8 cellular contexts compared by ENCODE assay signal in the genomic region with DNA sequence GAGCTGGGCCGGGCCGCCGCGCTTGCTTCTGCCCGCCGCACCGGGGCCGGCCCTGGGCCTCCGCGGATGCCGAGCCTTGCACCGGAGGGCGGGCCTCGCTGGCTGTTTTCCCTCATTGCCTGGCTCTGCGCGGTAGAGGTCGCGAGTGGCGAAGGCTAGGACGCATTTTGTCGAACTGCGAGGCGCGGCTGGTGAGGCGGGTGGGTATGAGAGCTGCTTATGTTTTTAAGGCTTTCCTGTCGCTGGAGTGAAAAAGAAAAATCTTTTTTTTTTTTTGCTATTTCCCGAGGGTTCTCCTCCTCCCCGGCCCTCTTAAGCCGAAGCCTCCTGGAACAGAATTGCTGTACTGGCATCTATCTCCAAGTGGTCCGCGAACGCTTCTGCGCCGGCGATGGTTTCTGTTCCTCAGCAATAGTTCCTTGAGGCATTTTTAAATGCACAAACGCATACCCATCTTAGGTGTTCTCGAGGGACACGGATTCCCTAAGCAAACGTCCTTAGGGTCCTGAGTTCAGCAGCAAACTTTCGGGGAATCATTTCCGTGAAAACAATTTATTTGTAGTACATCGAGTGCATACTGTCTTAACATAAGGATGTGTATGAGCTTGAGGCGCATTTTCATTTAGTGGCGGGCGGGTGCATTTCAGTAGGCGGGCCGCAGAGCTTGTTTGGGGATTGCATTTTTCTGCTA. TPM values are rescaled to one million over a fixed set of nuclear protein-coding genes. Genes with fewer than 3 reads are reported as not detected.
A peak's percentile ranks its signal among the peaks of the same experiment; 100 is the strongest.
DNase-seq lines count a peak whose midpoint lies in the region; ATAC-seq and TF ChIP-seq lines count a peak whose summit lies in the region.

No MANE protein-coding gene starts in this region.

- H3K27me3 ChIP-seq in HUES6 (ENCODE audit: control insufficient read depth, insufficient read depth, low read length) (no peaks in the 10 kb centered on the region), testis (no peaks in the 10 kb centered on the region)

- H3K27ac Mint-ChIP-seq in activated naive CD4-positive, alpha-beta T cell treated with anti-CD3 and anti-CD28 coated beads, Interleukin-2, amount 10 ng/mL, durations not matched to agents 7 days and 5 days: peak overlapping the region; percentile 99

- peak; percentile 33 for ATAC-seq in GM21526 (IDR thresholded peaks at IDR 0.05; ENCODE audit: low FRiP score, unreplicated experiment)

- H3K9ac ChIP-seq in HUES6 (ENCODE audit: low read length): peak overlapping the region; percentile 99

- no peak for TF ChIP-seq POLR2A in testis (IDR thresholded peaks at IDR 0.05)

- H3K4me3 Mint-ChIP-seq in activated naive CD4-positive, alpha-beta T cell treated with anti-CD3 and anti-CD28 coated beads, Interleukin-2, amount 10 ng/mL, durations not matched to agents 7 days and 5 days: peak overlapping the region; percentile 96

- H3K36me3 Mint-ChIP-seq in activated naive CD4-positive, alpha-beta T cell treated with anti-CD3 and anti-CD28 coated beads, Interleukin-2, amount 10 ng/mL, durations not matched to agents 7 days and 5 days: peaks cover 68% of the 10 kb centered on the region

- peaks cover 14% of the 10 kb centered on the region; the same call in 1 of the 2 replicates for H3K9me3 ChIP-seq in HUES6 (ENCODE audit: control insufficient read depth, insufficient read depth, low read depth, low read length)
- no peaks in the 10 kb centered on the region for H3K9me3 ChIP-seq in testis

- H3K4me3 ChIP-seq in HUES6 (ENCODE audit: low read depth, low read length): peak overlapping the region; percentile 100
- peak overlapping the region; percentile 66 to 86 for H3K4me3 ChIP-seq in testis

- peak in 1 of 3 experiments; percentile 21 for TF ChIP-seq CTCF in testis (IDR thresholded peaks at IDR 0.05)

- CTCF ChIA-PET in activated naive CD4-positive, alpha-beta T cell treated with anti-CD3 and anti-CD28 coated beads, Interleukin-2, amount 10 ng/mL, durations not matched to agents 7 days and 5 days (lab: Charles Lee): interaction anchor here (1.0 to 1.6 kb wide), 3 partner anchors 63 to 341 kb away, joined by 4 to 6 read pairs (median 5); no protein-coding TSS in a partner anchor

- H3K27me3 Mint-ChIP-seq in activated naive CD4-positive, alpha-beta T cell treated with anti-CD3 and anti-CD28 coated beads, Interleukin-2, amount 10 ng/mL, durations not matched to agents 7 days and 5 days: no peaks in the 10 kb centered on the region

- intact Hi-C loops in testis (cut with DNase I; ENCODE audit: low total_unique reads): no loop called here

- peaks cover 70% of the 10 kb centered on the region for H3K4me1 Mint-ChIP-seq in activated naive CD4-positive, alpha-beta T cell treated with anti-CD3 and anti-CD28 coated beads, Interleukin-2, amount 10 ng/mL, durations not matched to agents 7 days and 5 days

- peaks cover 27% of the 10 kb centered on the region for H3K4me1 ChIP-seq in HUES6 (ENCODE audit: control insufficient read depth, insufficient read depth, low read length)
- H3K4me1 ChIP-seq in testis: peaks cover 20% of the 10 kb centered on the region

- WGBS in testis, 2 donors: 1% methylated on average over 27 to 47 of the region's 47 CpGs

- H3K36me3 ChIP-seq in HUES6 (ENCODE audit: control insufficient read depth, insufficient read depth, low read length) (peaks cover 47% of the 10 kb centered on the region), testis (ENCODE audit: low read depth, missing control alignments) (no peaks in the 10 kb centered on the region)

- H3K27ac ChIP-seq in HUES6 (ENCODE audit: low read depth, low read length) (peak overlapping the region; percentile 80; the same call in 1 of the 2 replicates), testis (peak overlapping the region; percentile 89 to 91)

- peaks cover 32% of the 10 kb centered on the region for H3K9me3 Mint-ChIP-seq in activated naive CD4-positive, alpha-beta T cell treated with anti-CD3 and anti-CD28 coated beads, Interleukin-2, amount 10 ng/mL, durations not matched to agents 7 days and 5 days

- peak; percentile 43 for DNase-seq in DMS79 (lab: John Stamatoyannopoulos, UW)
- peak; percentile 52 for DNase-seq in RPMI7951 (ENCODE audit: low read depth)
- DNase-seq in activated naive CD4-positive, alpha-beta T cell treated with anti-CD3 and anti-CD28 coated beads, Interleukin-2, amount 10 ng/mL, durations not matched to agents 7 days and 5 days: peak; percentile 82
- peak; percentile 46 for DNase-seq in germinal center (ENCODE audit: low spot score)
- peak; percentile 73 for DNase-seq in occipital lobe (lab: John Stamatoyannopoulos, UW)
- peak; percentile 74 for DNase-seq in testis

RNA-seq across cellular contexts. Expression of gene RESF1, which starts 0.6 kb away (rescaled TPM):
- 38.1 and 41.3 TPM in 2 replicates for total RNA-seq in RPMI7951 (2014; rRNA removed; shearing (Covaris generic))
- total RNA-seq in occipital lobe (61.0 TPM), testis (100 to 1,000 TPM in 1 of 2 donors, 10 to 100 TPM in 1; 96.1 to 101 TPM)
- 13.7 TPM for polyA plus RNA-seq in testis (ENCODE audit: insufficient read depth, low read depth, low replicate concordance)

Comparison
In these comparisons a context has a peak if more than half of its experiments do, and no peak if none do; other contexts are left out.
1. Peak in every context shown above with its lines: DNase-seq, ATAC-seq, H3K4me3 ChIP-seq and H3K27ac ChIP-seq.